ENCODE assay signal across 35 cellular contexts in the genomic region with DNA sequence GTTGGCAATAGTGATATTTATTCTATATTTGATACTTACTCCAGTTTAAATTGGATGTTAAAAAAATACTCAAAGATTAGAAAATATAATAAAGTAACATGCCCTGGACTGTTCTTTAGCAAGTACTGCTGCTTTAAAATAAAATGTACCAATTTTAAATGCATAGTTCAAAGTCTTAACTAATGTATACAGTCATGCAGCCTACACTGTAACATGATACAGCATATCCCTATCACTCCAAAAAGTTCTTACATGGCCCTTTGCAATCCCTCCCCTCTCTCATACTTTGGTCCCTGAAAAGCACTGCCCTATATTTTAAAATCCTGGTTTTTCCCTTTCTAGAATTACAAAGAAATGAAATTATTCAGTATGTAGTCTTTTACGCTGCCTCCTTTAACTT.
"Had no signal": no experiment of that assay in that cellular context is flagged by ENCODE, and none has a peak within 500 bp of the region (broad histone marks: within the 10 kb centered on the region; RNA-seq: fewer than 3 reads in every experiment).

No MANE protein-coding gene starts in this region.

- H3K27me3 ChIP-seq: brain microvascular endothelial cell, esophagus muscularis mucosa, foreskin keratinocyte, gastrocnemius medialis had no signal

- H3K36me3 Mint-ChIP-seq: activated naive CD4-positive, alpha-beta T cell treated with anti-CD3 and anti-CD28 coated beads, Interleukin-2, amount 50 U/mL, for 72 hours; activated naive CD8-positive, alpha-beta T cell treated with anti-CD3 and anti-CD28 coated beads, Interleukin-2, amount 10 ng/mL, durations not matched to agents 7 days and 5 days had no signal

- H3K4me1 ChIP-seq: gastrocnemius medialis had no signal

- H3K27ac ChIP-seq: brain microvascular endothelial cell, esophagus muscularis mucosa, foreskin keratinocyte, gastrocnemius medialis, WERI-Rb-1 had no signal

- ATAC-seq: activated CD4-positive, CD25-positive, alpha-beta regulatory T cell treated with anti-CD3 and anti-CD28 coated beads, Interleukin-2, amount 50 U/mL, for 24 hours; activated CD8-positive, alpha-beta T cell treated with anti-CD3 and anti-CD28 coated beads for 36 hours; activated naive CD4-positive, alpha-beta T cell treated with anti-CD3 and anti-CD28 coated beads, Interleukin-2, amount 50 U/mL, for 72 hours; effector memory CD8-positive, alpha-beta T cell; foreskin keratinocyte; gastrocnemius medialis; T-helper 17 cell had no signal

- H3K4me3 Mint-ChIP-seq: activated B cell treated with CpG ODN at 0.5 μM for 24 hours; activated CD8-positive, alpha-beta T cell treated with anti-CD3 and anti-CD28 coated beads for 36 hours; activated naive CD4-positive, alpha-beta T cell treated with anti-CD3 and anti-CD28 coated beads for 36 hours; activated naive CD8-positive, alpha-beta T cell treated with anti-CD3 and anti-CD28 coated beads, Interleukin-2, amount 10 ng/mL, durations not matched to agents 7 days and 5 days; activated T-helper 1 cell treated with anti-CD3 and anti-CD28 coated beads, Interleukin-12 subunit alpha, Interleukin-12 subunit beta, Interleukin-2, Interleukin-4 antibody, amounts not matched to agents 30 ng/mL and 10 ng/mL and 1 ng/mL, durations not matched to agents 14 hours and 24 hours and 36 hours; effector memory CD8-positive, alpha-beta T cell; T-helper 17 cell; T-helper 2 cell treated with Interferon-gamma antibody and Interleukin-4, amounts not matched to agents 5 μg/mL and 100 μg/mL, for 36 hours had no signal

- H3K36me3 ChIP-seq: brain microvascular endothelial cell, esophagus muscularis mucosa, gastrocnemius medialis, WERI-Rb-1 had no signal

- H3K9me3 Mint-ChIP-seq: activated CD8-positive, alpha-beta T cell treated with anti-CD3 and anti-CD28 coated beads for 36 hours; activated naive CD4-positive, alpha-beta T cell treated with anti-CD3 and anti-CD28 coated beads for 36 hours; activated naive CD8-positive, alpha-beta T cell treated with anti-CD3 and anti-CD28 coated beads, Interleukin-2, amount 10 ng/mL, durations not matched to agents 7 days and 5 days; activated T-helper 1 cell treated with anti-CD3 and anti-CD28 coated beads, Interleukin-12 subunit alpha, Interleukin-12 subunit beta, Interleukin-2, Interleukin-4 antibody, amounts not matched to agents 30 ng/mL and 10 ng/mL and 1 ng/mL, durations not matched to agents 14 hours and 24 hours and 36 hours; activated T-helper 2 cell treated with anti-CD3 and anti-CD28 coated beads, Interferon-gamma antibody, Interleukin-2, Interleukin-4, amounts not matched to agents 10 μg/mL and 5 μg/mL and 100 μg/mL, durations not matched to agents 14 hours and 24 hours and 36 hours; T-helper 2 cell treated with Interferon-gamma antibody and Interleukin-4, amounts not matched to agents 5 μg/mL and 100 μg/mL, for 36 hours had no signal

- H3K9me3 ChIP-seq: esophagus muscularis mucosa, gastrocnemius medialis had no signal

- DNase-seq: activated B cell treated with CpG ODN at 0.5 μM for 24 hours; activated CD4-positive, alpha-beta T cell treated with anti-CD3 and anti-CD28 coated beads for 48 hours; activated CD4-positive, alpha-beta T cell treated with anti-CD3 and anti-CD28 coated beads, Interleukin-2, amount 50 U/mL, for 1 hour; activated CD4-positive, alpha-beta T cell treated with anti-CD3 and anti-CD28 coated beads, Interleukin-2, amount 50 U/mL, for 48 hours; activated CD8-positive, alpha-beta memory T cell treated with anti-CD3 and anti-CD28 coated beads for 24 hours; activated CD8-positive, alpha-beta T cell treated with anti-CD3 and anti-CD28 coated beads for 36 hours; activated effector memory CD4-positive, alpha-beta T cell treated with anti-CD3 and anti-CD28 coated beads, Interleukin-2, amount 50 U/mL, for 16 hours; activated naive CD4-positive, alpha-beta T cell treated with anti-CD3 and anti-CD28 coated beads for 36 hours; activated naive CD8-positive, alpha-beta T cell treated with anti-CD3 and anti-CD28 coated beads, Interleukin-2, amount 10 ng/mL, durations not matched to agents 7 days and 5 days; activated T-cell treated with anti-CD3 and anti-CD28 coated beads, Interleukin-2, amount 50 U/mL, for 1 hour; activated T-cell treated with anti-CD3 and anti-CD28 coated beads, Interleukin-2, amount 50 U/mL, for 48 hours; amniotic stem cell; anterior cingulate cortex; brain microvascular endothelial cell; caudate nucleus; cortex of kidney; dermis blood vessel endothelial cell; effector CD4-positive, alpha-beta T cell; effector memory CD8-positive, alpha-beta T cell; erythroblast; gastrocnemius medialis; glutamatergic neuron; T-helper 1 cell; T-helper 17 cell; T1000; WERI-Rb-1 had no signal

- H3K27me3 Mint-ChIP-seq: activated B cell treated with CpG ODN at 0.5 μM for 24 hours; activated CD8-positive, alpha-beta T cell treated with anti-CD3 and anti-CD28 coated beads for 36 hours; activated naive CD8-positive, alpha-beta T cell treated with anti-CD3 and anti-CD28 coated beads, Interleukin-2, amount 10 ng/mL, durations not matched to agents 7 days and 5 days; effector memory CD8-positive, alpha-beta T cell; T-helper 17 cell had no signal

- H3K4me3 ChIP-seq: esophagus muscularis mucosa, gastrocnemius medialis had no signal

- FAIRE-seq: astrocyte, colon had no signal

- H3K27ac Mint-ChIP-seq: activated B cell treated with CpG ODN at 0.5 μM for 24 hours; activated CD8-positive, alpha-beta T cell treated with anti-CD3 and anti-CD28 coated beads for 36 hours; activated naive CD4-positive, alpha-beta T cell treated with anti-CD3 and anti-CD28 coated beads for 36 hours; activated naive CD4-positive, alpha-beta T cell treated with anti-CD3 and anti-CD28 coated beads, Interleukin-2, amount 50 U/mL, for 72 hours; activated naive CD8-positive, alpha-beta T cell treated with anti-CD3 and anti-CD28 coated beads, Interleukin-2, amount 10 ng/mL, durations not matched to agents 7 days and 5 days; activated T-helper 1 cell treated with anti-CD3 and anti-CD28 coated beads, Interleukin-12 subunit alpha, Interleukin-12 subunit beta, Interleukin-2, Interleukin-4 antibody, amounts not matched to agents 30 ng/mL and 10 ng/mL and 1 ng/mL, durations not matched to agents 14 hours and 24 hours and 36 hours; activated T-helper 2 cell treated with anti-CD3 and anti-CD28 coated beads, Interferon-gamma antibody, Interleukin-2, Interleukin-4, amounts not matched to agents 10 μg/mL and 5 μg/mL and 100 μg/mL, durations not matched to agents 14 hours and 24 hours and 36 hours; effector memory CD8-positive, alpha-beta T cell; T-helper 17 cell; T-helper 2 cell treated with Interferon-gamma antibody and Interleukin-4, amounts not matched to agents 5 μg/mL and 100 μg/mL, for 36 hours had no signal

- H3K4me1 Mint-ChIP-seq: activated B cell treated with CpG ODN at 0.5 μM for 24 hours; activated naive CD8-positive, alpha-beta T cell treated with anti-CD3 and anti-CD28 coated beads, Interleukin-2, amount 10 ng/mL, durations not matched to agents 7 days and 5 days; T-helper 17 cell had no signal
